Comparison of ENCODE assay signal across 3 cellular contexts in genomic region chr1:16178596-16179497, GRCh38.
TF ChIP-seq lines count a peak whose summit lies in the region.

No MANE protein-coding gene starts in this region.

TF ChIP-seq in IMR-90, 13 proteins besides CTCF, POLR2A, EP300 and RAD21:
- TF ChIP-seq CHD1 (IDR thresholded peaks at IDR 0.05; ENCODE audit: low read depth, low read length) = no peak
- TF ChIP-seq NFE2L2 (IDR thresholded peaks at IDR 0.05; ENCODE audit: low read depth, low read length) = no peak
- TF ChIP-seq CEBPB (IDR thresholded peaks at IDR 0.05; ENCODE audit: low read depth, low read length) = no peak
- no peak for TF ChIP-seq RFX5 (IDR thresholded peaks at IDR 0.05; ENCODE audit: low read depth, low read length)
- no peak for TF ChIP-seq ELK1 (IDR thresholded peaks at IDR 0.05; ENCODE audit: borderline replicate concordance, low read depth, low read length)
- no peak for TF ChIP-seq RCOR1 (IDR thresholded peaks at IDR 0.05; ENCODE audit: insufficient replicate concordance, low read length)
- no peak for TF ChIP-seq SMC3 (IDR thresholded peaks at IDR 0.05; ENCODE audit: low read depth, low read length)
- TF ChIP-seq MAFK (IDR thresholded peaks at IDR 0.05; ENCODE audit: low read depth, low read length) = no peak
- TF ChIP-seq BHLHE40 (IDR thresholded peaks at IDR 0.05; ENCODE audit: low read depth, low read length) = no peak
- TF ChIP-seq FOS (IDR thresholded peaks at IDR 0.05; ENCODE audit: low read depth, low read length) = no peak
- TF ChIP-seq MAZ (IDR thresholded peaks at IDR 0.05; ENCODE audit: borderline replicate concordance, low read depth, low read length) = no peak
- TF ChIP-seq MXI1 (IDR thresholded peaks at IDR 0.05; ENCODE audit: borderline replicate concordance, low read depth, low read length) = no peak
- TF ChIP-seq USF2 (IDR thresholded peaks at IDR 0.05; ENCODE audit: low read depth, low read length) = no peak

TF ChIP-seq in H1, 55 proteins besides CTCF, POLR2A, EP300 and RAD21:
- no peak for TF ChIP-seq NANOG (IDR thresholded peaks at IDR 0.05; ENCODE audit: insufficient read depth, low read depth, low read length, poor library complexity, severe bottlenecking)

TF ChIP-seq in HEK293T, 16 proteins besides CTCF, POLR2A, EP300 and RAD21:
- no peak for TF ChIP-seq PKNOX1 (IDR thresholded peaks at IDR 0.05)
- TF ChIP-seq ZNF384 (IDR thresholded peaks at IDR 0.05) = no peak
- no peak for TF ChIP-seq ELF4 (IDR thresholded peaks at IDR 0.05)
- TF ChIP-seq ARNT (IDR thresholded peaks at IDR 0.05) = no peak
- no peak for TF ChIP-seq CTBP1 (IDR thresholded peaks at IDR 0.05; ENCODE audit: borderline replicate concordance)
- TF ChIP-seq FOXM1 (IDR thresholded peaks at IDR 0.05; ENCODE audit: borderline replicate concordance) = no peak
- TF ChIP-seq HDGF (IDR thresholded peaks at IDR 0.05; ENCODE audit: borderline replicate concordance) = no peak
- no peak for TF ChIP-seq FOXA1 (IDR thresholded peaks at IDR 0.05)
- no peak for TF ChIP-seq SP1 (IDR thresholded peaks at IDR 0.05)
- no peak for TF ChIP-seq NFRKB (IDR thresholded peaks at IDR 0.05)
- TF ChIP-seq SUZ12 (IDR thresholded peaks at IDR 0.05) = no peak
- no peak for TF ChIP-seq L3MBTL2 (conservative IDR thresholded peaks at IDR 0.05)
- TF ChIP-seq LEF1 (IDR thresholded peaks at IDR 0.05; ENCODE audit: borderline replicate concordance) = no peak
- TF ChIP-seq FOXK2 (IDR thresholded peaks at IDR 0.05) = no peak
- TF ChIP-seq BHLHE40 (IDR thresholded peaks at IDR 0.05; ENCODE audit: borderline replicate concordance) = no peak
- no peak for TF ChIP-seq TARDBP (IDR thresholded peaks at IDR 0.05)
